Comparison of ENCODE assay signal across 8 cellular contexts in genomic region chr15:39921274-39921638, GRCh38. TPM values are rescaled to one million over a fixed set of nuclear protein-coding genes. Genes with fewer than 3 reads are reported as not detected.
A peak's percentile ranks its signal among the peaks of the same experiment; 100 is the strongest.
DNase-seq lines count a peak whose midpoint lies in the region; ATAC-seq, FAIRE-seq and TF ChIP-seq lines count a peak whose summit lies in the region.

No MANE protein-coding gene starts in this region.

- H3K4me3 Mint-ChIP-seq in CD4-positive, alpha-beta T cell: peak overlapping the region; percentile 88

- intact Hi-C loops in CD4-positive, alpha-beta T cell (cut with DNase I, micrococcal nuclease): loop anchor here (1.0 to 2.0 kb wide), 2 partner anchors 13 to 14 kb away; partner anchors contain the start of gene EIF2AK4 (in 2 of the 2)

- H3K36me3 Mint-ChIP-seq in CD4-positive, alpha-beta T cell (ENCODE audit: low read depth): no peaks in the 10 kb centered on the region

- peak overlapping the region; percentile 66 for H3K27ac Mint-ChIP-seq in CD4-positive, alpha-beta T cell

- peaks cover 15% of the 10 kb centered on the region for H3K4me1 Mint-ChIP-seq in CD4-positive, alpha-beta T cell (ENCODE audit: low read depth)

- H3K9me3 Mint-ChIP-seq in CD4-positive, alpha-beta T cell: no peaks in the 10 kb centered on the region

- H3K4me1 ChIP-seq in NT2/D1 (ENCODE audit: insufficient read depth, insufficient read length): no peaks in the 10 kb centered on the region
- H3K4me1 ChIP-seq in endocrine pancreas (ENCODE audit: control insufficient read depth, insufficient read depth, low read length): no peaks in the 10 kb centered on the region
- no peaks in the 10 kb centered on the region for H3K4me1 ChIP-seq in neuron (ENCODE audit: insufficient read depth, low read length)

- TF ChIP-seq CTCF in CD4-positive, alpha-beta T cell (IDR thresholded peaks at IDR 0.05): no peak

- no peak for FAIRE-seq in GM19239 (lab: Jason Lieb, UNC)

- H3K9me3 ChIP-seq in CD4-positive, alpha-beta T cell (ENCODE audit: control insufficient read depth, low read length): no peaks in the 10 kb centered on the region
- no peaks in the 10 kb centered on the region for H3K9me3 ChIP-seq in NT2/D1 (ENCODE audit: insufficient read depth, low read length)
- H3K9me3 ChIP-seq in endocrine pancreas (ENCODE audit: control insufficient read depth, low read length): no peaks in the 10 kb centered on the region
- H3K9me3 ChIP-seq in neuron (ENCODE audit: low read length): peaks cover 10% of the 10 kb centered on the region

- peak overlapping the region; percentile 82 for H3K9ac ChIP-seq in NT2/D1 (ENCODE audit: insufficient read length, low read depth)
- peak overlapping the region; percentile 8 for H3K9ac ChIP-seq in endocrine pancreas (ENCODE audit: control insufficient read depth, insufficient read depth, low read length)

- H3K27me3 ChIP-seq in CD4-positive, alpha-beta T cell (ENCODE audit: control insufficient read depth, insufficient read depth, low read length): peaks cover 40% of the 10 kb centered on the region
- H3K27me3 ChIP-seq in NT2/D1 (ENCODE audit: insufficient read depth, insufficient read length): peaks cover 28% of the 10 kb centered on the region
- H3K27me3 ChIP-seq in endocrine pancreas (ENCODE audit: control insufficient read depth, insufficient read depth, low read length): no peaks in the 10 kb centered on the region
- H3K27me3 ChIP-seq in neuron (ENCODE audit: insufficient read depth, low read length): peaks cover 61% of the 10 kb centered on the region

- H3K4me3 ChIP-seq in NT2/D1 (ENCODE audit: insufficient read length, low read depth) (peak overlapping the region; percentile 64), endocrine pancreas (ENCODE audit: control insufficient read depth, insufficient read depth, low read length) (peak overlapping the region; percentile 70), neuron (ENCODE audit: low read length) (no peak overlapping the region)

- peaks cover 28% of the 10 kb centered on the region for H3K27me3 Mint-ChIP-seq in CD4-positive, alpha-beta T cell

- POLR2A ChIA-PET in CD4-positive, alpha-beta T cell (lab: Charles Lee): interaction anchor here (2.5 kb wide), 1 partner anchor 12 kb away, joined by 11 read pairs; the partner anchor contains the start of gene EIF2AK4

- peak overlapping the region; percentile 81 for H2AFZ ChIP-seq in neuron (ENCODE audit: low read depth, low read length)

- DNase-seq in CD4-positive, alpha-beta T cell: no peak
- DNase-seq in NT2/D1 (ENCODE audit: low read depth, low spot score) (no peak), GM19239 (ENCODE audit: insufficient read length, low spot score) (no peak), NCI-H2227 (lab: John Stamatoyannopoulos, UW; ENCODE audit: unreplicated experiment) (no peak), ACHN (no peak), KBM-7 (no peak)

- H3K36me3 ChIP-seq in NT2/D1 (ENCODE audit: insufficient read depth, insufficient read length, low read length) (no peaks in the 10 kb centered on the region), endocrine pancreas (ENCODE audit: control insufficient read depth, insufficient read depth, low read length) (no peaks in the 10 kb centered on the region), neuron (ENCODE audit: insufficient read depth, low read length) (no peaks in the 10 kb centered on the region)

- in situ Hi-C loops in ACHN (cut with HindIII; ENCODE audit: low pct_ligation_motif_present, low pct_unique_long_range_greater_than_20kb, low sequenced_read_pairs): no loop called here
- in situ Hi-C loops in KBM-7 (cut with MboI; ENCODE audit: low pct_unique_long_range_greater_than_20kb, low sequenced_read_pairs): no loop called here

- no peak overlapping the region for H3K27ac ChIP-seq in CD4-positive, alpha-beta T cell (ENCODE audit: low read depth, low read length)

- CTCF ChIA-PET in CD4-positive, alpha-beta T cell (lab: Charles Lee): interaction anchor here (1.2 to 1.3 kb wide), 3 partner anchors 13 to 341 kb away, joined by 3 to 4 read pairs (median 3); partner anchors contain the start of gene EIF2AK4

- no peak for ATAC-seq in CD4-positive, alpha-beta T cell (ENCODE audit: poor library complexity)

RNA-seq across cellular contexts. Expression of gene GPR176, which starts 1.2 kb away (rescaled TPM):
- total RNA-seq in CD4-positive, alpha-beta T cell: not detected

RNA-seq across cellular contexts. Expression of gene EIF2AK4, which starts 12.7 kb away (rescaled TPM):
- total RNA-seq in CD4-positive, alpha-beta T cell: 10 to 100 TPM; 10.5 to 11.7 TPM
